In genomic region chr4:15414601-15415091, GRCh38 we compare ENCODE assay signal across 12 cellular contexts. TPM values are rescaled to one million over a fixed set of nuclear protein-coding genes. Genes with fewer than 3 reads are reported as not detected.
DNase-seq lines count a peak whose midpoint lies in the region; ATAC-seq, FAIRE-seq and TF ChIP-seq lines count a peak whose summit lies in the region.
"Had no signal": no experiment of that assay in that cellular context is flagged by ENCODE, and none has a peak within 500 bp of the region (broad histone marks: within the 10 kb centered on the region; RNA-seq: fewer than 3 reads in every experiment).

No MANE protein-coding gene starts in this region.

- in situ Hi-C loops in IMR-90 (cut with MboI; ENCODE audit: low sequenced_read_pairs) (no loop called here), astrocyte of the spinal cord (cut with HindIII; ENCODE audit: low sequenced_read_pairs) (no loop called here)

- no peak overlapping the region for H3K4ac ChIP-seq in IMR-90 (ENCODE audit: low read depth, low read length)

- peak overlapping the region; percentile 54; the same call in 1 of the 2 replicates for H3K4me2 ChIP-seq in IMR-90 (ENCODE audit: low read depth, low read length)

- peak overlapping the region; percentile 28 for H2BK5ac ChIP-seq in IMR-90 (ENCODE audit: low read depth, low read length, poor library complexity, severe bottlenecking)

- ATAC-seq in IMR-90 (ENCODE audit: low read depth): peak; percentile 79
- ATAC-seq in GM18520 (IDR thresholded peaks at IDR 0.05; ENCODE audit: unreplicated experiment): no peak
- ATAC-seq: T-helper 17 cell had no signal

- H2AK9ac ChIP-seq in IMR-90 (replicated peaks; ENCODE audit: low read depth, low read length, poor library complexity): no peak overlapping the region

- H3K27me3 ChIP-seq in IMR-90 (ENCODE audit: control insufficient read depth, insufficient read depth, low read length): no peaks in the 10 kb centered on the region
- H3K27me3 ChIP-seq: colonic mucosa, right lobe of liver had no signal

- no peak overlapping the region for H3K56ac ChIP-seq in IMR-90 (ENCODE audit: extremely low read depth, insufficient read depth, low read length)

- POLR2A ChIA-PET in IMR-90 (lab: Charles Lee; ENCODE audit: unreplicated experiment): no interaction called here

- H4K20me1 ChIP-seq in IMR-90 (ENCODE audit: insufficient read depth, low read length): no peaks in the 10 kb centered on the region

- no peak overlapping the region for H2AK5ac ChIP-seq in IMR-90 (ENCODE audit: low read depth, low read length)

- no peak for TF ChIP-seq POLR2A in IMR-90 (IDR thresholded peaks at IDR 0.05; ENCODE audit: low read depth, low read length)

- no peak overlapping the region for H2AFZ ChIP-seq in IMR-90 (replicated peaks; ENCODE audit: low read length, poor library complexity)

- H3K79me1 ChIP-seq in IMR-90 (ENCODE audit: low read depth in 1 of 2, low read length in 2 of 2): no peaks in the 10 kb centered on the region

- no peak overlapping the region for H4K5ac ChIP-seq in IMR-90 (ENCODE audit: low read depth, low read length)

- 0% methylated on average over 1 of the region's 3 CpGs; no CpG with 5 or more reads in 1 of the 2 experiments for WGBS in IMR-90 (ENCODE audit: extremely low coverage in 2 of 2, insufficient read length in 1 of 2), 2 experiments

- TF ChIP-seq RAD21 in IMR-90 (IDR thresholded peaks at IDR 0.05; ENCODE audit: low read length): no peak

- FAIRE-seq in kidney (lab: Jason Lieb, UNC): peak; percentile 86

- dilution Hi-C loops in IMR-90 (cut with HindIII; ENCODE audit: low sequenced_read_pairs, unreplicated experiment): no loop called here

- H3K9me3 ChIP-seq in IMR-90 (ENCODE audit: control insufficient read depth, insufficient read depth, low read length) (no peaks in the 10 kb centered on the region), kidney (ENCODE audit: control insufficient read depth in 1 of 2, low read length in 2 of 2) (no peaks in the 10 kb centered on the region)
- H3K9me3 ChIP-seq: colonic mucosa, right lobe of liver had no signal

- TF ChIP-seq CTCF in IMR-90 (conservative IDR thresholded peaks at IDR 0.05; ENCODE audit: low read depth, low read length): no peak
- TF ChIP-seq CTCF in astrocyte of the spinal cord (IDR thresholded peaks at IDR 0.05; ENCODE audit: low read depth, low read length): no peak
- no peak for TF ChIP-seq CTCF in kidney (IDR thresholded peaks at IDR 0.05; ENCODE audit: borderline replicate concordance, extremely low read depth, insufficient read depth)

- BruUV-seq in IMR-90 (replicated peaks; lab: Mats Ljungman, UMichigan): no TSS peak

- peaks cover 4% of the 10 kb centered on the region; the same call in 1 of the 2 replicates for H3K9me1 ChIP-seq in IMR-90 (ENCODE audit: insufficient read depth, low read length)

- 0 out of 2 replicates have a peak overlapping the region, but pooled peaks have one; percentile 43 for H3K23ac ChIP-seq in IMR-90 (ENCODE audit: low read depth, low read length)

- no peak overlapping the region for H2BK15ac ChIP-seq in IMR-90 (ENCODE audit: low read depth, low read length)

- no peak overlapping the region for H3K14ac ChIP-seq in IMR-90 (replicated peaks; ENCODE audit: low read depth, low read length)

- DNase-seq in IMR-90: peak; percentile 68
- DNase-seq in astrocyte of the spinal cord (ENCODE audit: low read depth, low spot score): peak; percentile 68
- DNase-seq in kidney: no peak
- peak; percentile 90 for DNase-seq in stromal cell of bone marrow (ENCODE audit: low read depth)
- DNase-seq in NK-92 treated with Interleukin-12 subunit alpha and Interleukin-12 subunit beta, amount 100 ng/mL, for 24 hours (lab: John Stamatoyannopoulos, UW): no peak
- DNase-seq in T-helper 1 cell: no peak
- no peak for DNase-seq in mesenteric fat pad (ENCODE audit: low spot score)
- DNase-seq: colonic mucosa, NCI-H2171, right lobe of liver, T-helper 17 cell had no signal

- H2BK20ac ChIP-seq in IMR-90 (ENCODE audit: low read depth, low read length): no peak overlapping the region

- no peak overlapping the region for H4K91ac ChIP-seq in IMR-90 (ENCODE audit: insufficient read depth, low read depth, low read length)

- no peak overlapping the region for H2BK120ac ChIP-seq in IMR-90 (ENCODE audit: low read depth, low read length)

- no peak overlapping the region for H3K27ac ChIP-seq in IMR-90 (ENCODE audit: insufficient read depth, low read length)
- peak overlapping the region in 1 of 2 donors; percentile 9 for H3K27ac ChIP-seq in kidney (ENCODE audit: low read depth in 2 of 2, low read length in 2 of 2)
- H3K27ac ChIP-seq: colonic mucosa, right lobe of liver had no signal

- H3K36me3 ChIP-seq in IMR-90 (ENCODE audit: control insufficient read depth, insufficient read depth, low read length) (no peaks in the 10 kb centered on the region), kidney (ENCODE audit: control insufficient read depth in 1 of 2, insufficient read depth in 2 of 2, low read length in 2 of 2) (no peaks in the 10 kb centered on the region)
- H3K36me3 ChIP-seq: colonic mucosa, right lobe of liver had no signal

- H4K8ac ChIP-seq in IMR-90 (ENCODE audit: low read depth in 2 of 2, low read length in 2 of 2): no peak overlapping the region

- peaks cover 4% of the 10 kb centered on the region; the same call in 1 of the 2 replicates for H3K4me1 ChIP-seq in IMR-90 (ENCODE audit: control insufficient read depth, insufficient read depth, low read length)
- peaks cover 2 to 4% of the 10 kb centered on the region in 2 donors for H3K4me1 ChIP-seq in kidney (ENCODE audit: control insufficient read depth in 1 of 2, insufficient read depth in 1 of 2, low read depth in 1 of 2, low read length in 2 of 2)

- intact Hi-C loops in IMR-90 (cut with micrococcal nuclease): no loop called here
- intact Hi-C loops in kidney (cut with DNase I): no loop called here

- CTCF ChIA-PET in IMR-90 (lab: Yijun Ruan, JAX): no interaction called here

- H3K9ac ChIP-seq in IMR-90 (ENCODE audit: low read depth, low read length): no peak overlapping the region
- no peak overlapping the region for H3K9ac ChIP-seq in kidney (ENCODE audit: low read length in 2 of 2)

- H3K18ac ChIP-seq in IMR-90 (ENCODE audit: low read depth, low read length): peak overlapping the region; percentile 51; the same call in 1 of the 2 replicates

- no peak overlapping the region for H3K4me3 ChIP-seq in IMR-90 (ENCODE audit: insufficient read depth, low read depth, low read length)
- no peak overlapping the region for H3K4me3 ChIP-seq in astrocyte of the spinal cord (ENCODE audit: low read depth, low read length)
- H3K4me3 ChIP-seq in kidney (ENCODE audit: low read length in 2 of 2): no peak overlapping the region
- H3K4me3 ChIP-seq: colonic mucosa, right lobe of liver had no signal

TF ChIP-seq in IMR-90, 13 proteins besides CTCF, POLR2A, EP300 and RAD21:
- TF ChIP-seq MAZ (IDR thresholded peaks at IDR 0.05; ENCODE audit: borderline replicate concordance, low read depth, low read length) (no peak), CEBPB (IDR thresholded peaks at IDR 0.05; ENCODE audit: low read depth, low read length) (no peak), MXI1 (IDR thresholded peaks at IDR 0.05; ENCODE audit: borderline replicate concordance, low read depth, low read length) (no peak), MAFK (IDR thresholded peaks at IDR 0.05; ENCODE audit: low read depth, low read length) (no peak), SMC3 (IDR thresholded peaks at IDR 0.05; ENCODE audit: low read depth, low read length) (no peak), USF2 (IDR thresholded peaks at IDR 0.05; ENCODE audit: low read depth, low read length) (no peak), CHD1 (IDR thresholded peaks at IDR 0.05; ENCODE audit: low read depth, low read length) (no peak), BHLHE40 (IDR thresholded peaks at IDR 0.05; ENCODE audit: low read depth, low read length) (no peak), RFX5 (IDR thresholded peaks at IDR 0.05; ENCODE audit: low read depth, low read length) (no peak)

RNA-seq across cellular contexts. Expression of gene C1QTNF7, which starts 13.2 kb away (rescaled TPM):
- total RNA-seq in IMR-90 (2012; rRNA removed) (0.18 and 0.28 TPM in 2 replicates), kidney (2.2 TPM), mesenteric fat pad (1.8 TPM)
- polyA plus RNA-seq in IMR-90 (2012; rRNA removed) (0.12 and 0.23 TPM in 2 replicates), kidney (ENCODE audit: insufficient read depth, low read depth, low replicate concordance) (5.3 TPM)
- 0.01 and 0.10 TPM in 2 replicates for polyA plus RNA-seq in IMR-90 (2012; cell fraction: cytosol; rRNA removed)
- 0.10 TPM in 1 of 2 replicates, not detected in the other for polyA plus RNA-seq in IMR-90 (2012; cell fraction: nucleus; rRNA removed; ENCODE audit: low replicate concordance)
- total RNA-seq: T-helper 17 cell had no signal

RNA-seq across cellular contexts. Expression of gene CC2D2A, which starts 55.0 kb away (rescaled TPM):
- 21.9 and 26.3 TPM in 2 replicates for total RNA-seq in IMR-90 (2012; rRNA removed)
- 16.7 and 20.8 TPM in 2 replicates for polyA plus RNA-seq in IMR-90 (2012; rRNA removed)
- polyA plus RNA-seq in IMR-90 (2012; cell fraction: cytosol; rRNA removed): 4.7 and 14.8 TPM in 2 replicates
- 5.9 and 31.6 TPM in 2 replicates for polyA plus RNA-seq in IMR-90 (2012; cell fraction: nucleus; rRNA removed; ENCODE audit: low replicate concordance)
- 26.7 TPM for total RNA-seq in kidney
- polyA plus RNA-seq in kidney (ENCODE audit: insufficient read depth, low read depth, low replicate concordance): 51.2 TPM
- total RNA-seq in mesenteric fat pad: 14.3 TPM

Comparison
In these comparisons a context has a peak if more than half of its experiments do, and no peak if none do; other contexts are left out.
1. DNase-seq: peak in IMR-90 (single experiment), astrocyte of the spinal cord (single experiment) and stromal cell of bone marrow (single experiment); none in kidney (single experiment), NK-92 treated with Interleukin-12 subunit alpha and Interleukin-12 subunit beta, amount 100 ng/mL, for 24 hours (single experiment), T-helper 1 cell (0 of 5) and mesenteric fat pad (single experiment).